ENCODE assay signal across 8 cellular contexts in genomic region chr3:75192065-75192658, GRCh38.
DNase-seq lines count a peak whose midpoint lies in the region; ATAC-seq and TF ChIP-seq lines count a peak whose summit lies in the region.

No MANE protein-coding gene starts in this region.

- intact Hi-C loops in left cardiac atrium (cut with DNase I), result no loop called here
- intact Hi-C loops in lower leg skin (cut with DNase I; ENCODE audit: low total_unique reads), result no loop called here

- H3K9me3 ChIP-seq in cardiac muscle cell (ENCODE audit: low read depth), result no peaks in the 10 kb centered on the region

- TF ChIP-seq CTCF in cardiac muscle cell (IDR thresholded peaks at IDR 0.05; ENCODE audit: low read depth, low read length), result peak; percentile 89
- TF ChIP-seq CTCF in foreskin keratinocyte (conservative IDR thresholded peaks at IDR 0.05), result peak; percentile 80
- TF ChIP-seq CTCF in lower leg skin (IDR thresholded peaks at IDR 0.05), result peak in 1 of 3 donors; percentile 45

- 44 to 58% methylated on average over 8 of the region's 8 CpGs for WGBS in lower leg skin, 2 donors

- ATAC-seq in left cardiac atrium, result no peak
- peak; percentile 76 for ATAC-seq in HG02798 (IDR thresholded peaks at IDR 0.05; ENCODE audit: poor library complexity, unreplicated experiment)
- peak; percentile 57 for ATAC-seq in foreskin keratinocyte

- DNase-seq in cardiac muscle cell (ENCODE audit: low read depth in 1 of 2, low spot score in 1 of 2) (peak; percentile 50 to 60), left cardiac atrium (no peak), NOMO-1 treated with DMSO at 0.1 percent for 48 hours (lab: John Stamatoyannopoulos, UW; ENCODE audit: unreplicated experiment) (peak; percentile 18), activated T-cell treated with anti-CD3 and anti-CD28 coated beads for 48 hours (ENCODE audit: low read depth) (peak; percentile 7), foreskin keratinocyte (peak; percentile 11 to 25), lower leg skin (ENCODE audit: low spot score in 2 of 2) (no peak)
- DNase-seq in stimulated activated CD4-positive, alpha-beta T cell treated with anti-CD3 and anti-CD28 coated beads, Interleukin-12 subunit alpha, Interleukin-12 subunit beta, amount 100 ng/mL, for 48 hours (ENCODE audit: low read depth in 2 of 3, low spot score in 1 of 3), result peak; percentile 4 to 48 (median 20)

- H3K4me1 ChIP-seq in cardiac muscle cell (ENCODE audit: low read depth), result no peaks in the 10 kb centered on the region
- no peaks in the 10 kb centered on the region for H3K4me1 ChIP-seq in foreskin keratinocyte

- H3K27ac ChIP-seq in cardiac muscle cell, result no peak overlapping the region
- no peak overlapping the region for H3K27ac ChIP-seq in foreskin keratinocyte

- H3K27me3 ChIP-seq in cardiac muscle cell (no peaks in the 10 kb centered on the region), foreskin keratinocyte (no peaks in the 10 kb centered on the region)

- no peaks in the 10 kb centered on the region for H3K36me3 ChIP-seq in cardiac muscle cell

- no peak for TF ChIP-seq POLR2A in lower leg skin (IDR thresholded peaks at IDR 0.05)

- H3K4me3 ChIP-seq in cardiac muscle cell (no peak overlapping the region), lower leg skin (ENCODE audit: low read depth, poor library complexity, severe bottlenecking) (no peak overlapping the region)

Comparison
In these comparisons a context has a peak if more than half of its experiments do, and no peak if none do; other contexts are left out.
1. DNase-seq: peak in cardiac muscle cell (2 of 2), NOMO-1 treated with DMSO at 0.1 percent for 48 hours (single experiment), activated T-cell treated with anti-CD3 and anti-CD28 coated beads for 48 hours (single experiment), foreskin keratinocyte (2 of 2) and stimulated activated CD4-positive, alpha-beta T cell treated with anti-CD3 and anti-CD28 coated beads, Interleukin-12 subunit alpha, Interleukin-12 subunit beta, amount 100 ng/mL, for 48 hours (3 of 3); none in left cardiac atrium (single experiment) and lower leg skin (0 of 2).
2. ATAC-seq: peak in HG02798 (single experiment) and foreskin keratinocyte (single experiment); none in left cardiac atrium (0 of 2).